12 cellular contexts compared by ENCODE assay signal in genomic region chrX:68997911-68998310, GRCh38.
DNase-seq lines count a peak whose midpoint lies in the region; ATAC-seq, FAIRE-seq and TF ChIP-seq lines count a peak whose summit lies in the region.
"Had no signal": no experiment of that assay in that cellular context is flagged by ENCODE, and none has a peak within 500 bp of the region (broad histone marks: within the 10 kb centered on the region; RNA-seq: fewer than 3 reads in every experiment).

No MANE protein-coding gene starts in this region.

- in situ Hi-C loops in HepG2 (cut with HindIII; ENCODE audit: extremely low pct_ligation_motif_present, low pct_unique_long_range_greater_than_20kb): no loop called here

- H3K36me3 ChIP-seq in liver (ENCODE audit: control insufficient read depth in 4 of 4, insufficient read depth in 3 of 4, low read depth in 1 of 4, low read length in 3 of 4) (no peaks in the 10 kb centered on the region), HepG2 (replicated peaks in 1 of 2; ENCODE audit: control insufficient read depth in 1 of 2, insufficient read depth in 2 of 2, low read length in 2 of 2) (no peaks in the 10 kb centered on the region)

- no peak overlapping the region for H3K27ac ChIP-seq in liver (ENCODE audit: low read depth in 1 of 2, low read length in 2 of 2)
- H3K27ac ChIP-seq in HepG2 (ENCODE audit: extremely low read length, insufficient read depth, low read length): no peak overlapping the region
- H3K27ac ChIP-seq: A549 had no signal

- TF ChIP-seq EP300 in HepG2 (IDR thresholded peaks at IDR 0.05; ENCODE audit: low read depth in 2 of 2, low read length in 2 of 2): no peak
- TF ChIP-seq EP300 in HepG2 (CRISPR knock-in tag; IDR thresholded peaks at IDR 0.05; ENCODE audit: borderline replicate concordance): no peak

- no peak for ATAC-seq in HepG2
- no peak for ATAC-seq in activated CD8-positive, alpha-beta T cell treated with anti-CD3 and anti-CD28 coated beads, Interleukin-2, amount 10 ng/mL, durations not matched to agents 7 days and 5 days
- ATAC-seq in activated CD8-positive, alpha-beta T cell treated with anti-CD3 and anti-CD28 coated beads for 36 hours: no peak
- ATAC-seq: A549; naive thymus-derived CD4-positive, alpha-beta T cell had no signal

- H3K4me3 ChIP-seq in liver (ENCODE audit: low read depth in 1 of 3, low read length in 3 of 3) (no peak overlapping the region), HepG2 (replicated peaks in 1 of 3; ENCODE audit: insufficient read depth in 1 of 3, low read depth in 2 of 3, low read length in 3 of 3) (no peak overlapping the region), fibroblast of the aortic adventitia (ENCODE audit: low read depth, low read length) (no peak overlapping the region)
- H3K4me3 ChIP-seq: A549 had no signal

- H3K79me2 ChIP-seq in HepG2 (ENCODE audit: insufficient read depth, low read length): no peaks in the 10 kb centered on the region

- no peak for TF ChIP-seq POLR2A in HepG2 (IDR thresholded peaks at IDR 0.05; ENCODE audit: insufficient read depth in 1 of 2, low read depth in 2 of 2, low read length in 2 of 2)

- FAIRE-seq in HepG2 (lab: Jason Lieb, UNC): no peak
- FAIRE-seq: A549 had no signal

- H4K20me1 ChIP-seq in HepG2 (ENCODE audit: insufficient read depth, low read length): no peaks in the 10 kb centered on the region

- CTCF ChIA-PET in HepG2 (lab: Yijun Ruan, JAX; ENCODE audit: low intra/inter-chr PET ratio, low total read pairs): no interaction called here
- CTCF ChIA-PET in activated CD4-positive, alpha-beta memory T cell treated with anti-CD3 and anti-CD28 coated beads, Interleukin-2, amount 10 ng/mL, durations not matched to agents 7 days and 5 days (lab: Charles Lee): no interaction called here
- CTCF ChIA-PET in activated CD8-positive, alpha-beta T cell treated with anti-CD3 and anti-CD28 coated beads, Interleukin-2, amount 10 ng/mL, durations not matched to agents 7 days and 5 days (lab: Charles Lee): no interaction called here
- CTCF ChIA-PET in activated CD8-positive, alpha-beta T cell treated with anti-CD3 and anti-CD28 coated beads for 36 hours (lab: Charles Lee): no interaction called here

- H3K9me3 Mint-ChIP-seq in activated CD4-positive, alpha-beta memory T cell treated with anti-CD3 and anti-CD28 coated beads, Interleukin-2, amount 10 ng/mL, durations not matched to agents 7 days and 5 days: no peaks in the 10 kb centered on the region
- no peaks in the 10 kb centered on the region for H3K9me3 Mint-ChIP-seq in activated CD8-positive, alpha-beta T cell treated with anti-CD3 and anti-CD28 coated beads, Interleukin-2, amount 10 ng/mL, durations not matched to agents 7 days and 5 days (ENCODE audit: insufficient read depth)
- H3K9me3 Mint-ChIP-seq in activated CD8-positive, alpha-beta T cell treated with anti-CD3 and anti-CD28 coated beads for 36 hours: no peaks in the 10 kb centered on the region
- H3K9me3 Mint-ChIP-seq: naive thymus-derived CD4-positive, alpha-beta T cell had no signal

- H3K4me2 ChIP-seq in HepG2 (ENCODE audit: low read depth, low read length): no peak overlapping the region
- H3K4me2 ChIP-seq: A549 had no signal

- no peaks in the 10 kb centered on the region for H3K36me3 Mint-ChIP-seq in activated CD4-positive, alpha-beta memory T cell treated with anti-CD3 and anti-CD28 coated beads, Interleukin-2, amount 10 ng/mL, durations not matched to agents 7 days and 5 days (ENCODE audit: low read depth)
- H3K36me3 Mint-ChIP-seq in activated CD8-positive, alpha-beta T cell treated with anti-CD3 and anti-CD28 coated beads, Interleukin-2, amount 10 ng/mL, durations not matched to agents 7 days and 5 days (ENCODE audit: low read depth): no peaks in the 10 kb centered on the region
- no peaks in the 10 kb centered on the region for H3K36me3 Mint-ChIP-seq in activated CD8-positive, alpha-beta T cell treated with anti-CD3 and anti-CD28 coated beads for 36 hours (ENCODE audit: low read depth)
- H3K36me3 Mint-ChIP-seq: naive thymus-derived CD4-positive, alpha-beta T cell had no signal

- H3K4me1 ChIP-seq in liver (ENCODE audit: control insufficient read depth in 4 of 4, insufficient read depth in 4 of 4, low read length in 3 of 4) (peaks cover 0 to 6% (median 0%) of the 10 kb centered on the region in 4 donors), HepG2 (ENCODE audit: insufficient read depth, low read length) (peaks cover 13% of the 10 kb centered on the region; the same call in 1 of the 2 replicates)
- H3K4me1 ChIP-seq: A549 had no signal

- 65% methylated on average over 2 of the region's 2 CpGs for WGBS in liver
- 0% methylated on average over 2 of the region's 2 CpGs for WGBS in HepG2 (ENCODE audit: low lambda C conversion rate)

- no peak overlapping the region for H3K9ac ChIP-seq in liver (ENCODE audit: low read depth in 1 of 2, low read length in 2 of 2)
- no peak overlapping the region for H3K9ac ChIP-seq in HepG2 (ENCODE audit: insufficient read depth, low read depth, low read length)

- POLR2A ChIA-PET in HepG2 (lab: Yijun Ruan, JAX): no interaction called here
- POLR2A ChIA-PET in activated CD4-positive, alpha-beta memory T cell treated with anti-CD3 and anti-CD28 coated beads, Interleukin-2, amount 10 ng/mL, durations not matched to agents 7 days and 5 days (lab: Charles Lee): no interaction called here
- POLR2A ChIA-PET in activated CD8-positive, alpha-beta T cell treated with anti-CD3 and anti-CD28 coated beads, Interleukin-2, amount 10 ng/mL, durations not matched to agents 7 days and 5 days (lab: Charles Lee): no interaction called here
- POLR2A ChIA-PET in activated CD8-positive, alpha-beta T cell treated with anti-CD3 and anti-CD28 coated beads for 36 hours (lab: Charles Lee): no interaction called here

- no peak for TF ChIP-seq RAD21 in liver (IDR thresholded peaks at IDR 0.05)
- no peak for TF ChIP-seq RAD21 in HepG2 (CRISPR knock-in tag; IDR thresholded peaks at IDR 0.05)

- intact Hi-C loops in HepG2 (cut with micrococcal nuclease; ENCODE audit: unreplicated experiment): no loop called here
- intact Hi-C loops in activated CD8-positive, alpha-beta T cell treated with anti-CD3 and anti-CD28 coated beads for 36 hours (cut with micrococcal nuclease): no loop called here

- H3K27ac Mint-ChIP-seq in activated CD4-positive, alpha-beta memory T cell treated with anti-CD3 and anti-CD28 coated beads, Interleukin-2, amount 10 ng/mL, durations not matched to agents 7 days and 5 days: no peak overlapping the region
- no peak overlapping the region for H3K27ac Mint-ChIP-seq in activated CD8-positive, alpha-beta T cell treated with anti-CD3 and anti-CD28 coated beads, Interleukin-2, amount 10 ng/mL, durations not matched to agents 7 days and 5 days
- no peak overlapping the region for H3K27ac Mint-ChIP-seq in activated CD8-positive, alpha-beta T cell treated with anti-CD3 and anti-CD28 coated beads for 36 hours
- H3K27ac Mint-ChIP-seq: naive thymus-derived CD4-positive, alpha-beta T cell had no signal

- H3K27me3 ChIP-seq in liver (ENCODE audit: control insufficient read depth in 4 of 4, insufficient read depth in 4 of 4, low read length in 3 of 4) (no peaks in the 10 kb centered on the region), HepG2 (ENCODE audit: control insufficient read depth in 1 of 2, insufficient read depth in 2 of 2, low read length in 2 of 2) (no peaks in the 10 kb centered on the region)

- no peak for TF ChIP-seq CTCF in liver (IDR thresholded peaks at IDR 0.05; ENCODE audit: low read depth, low read length, missing input control)
- no peak for TF ChIP-seq CTCF in HepG2 (CRISPR knock-in tag; IDR thresholded peaks at IDR 0.05)
- TF ChIP-seq CTCF in fibroblast of the aortic adventitia (IDR thresholded peaks at IDR 0.05; ENCODE audit: insufficient read depth, low read length): no peak
- TF ChIP-seq CTCF in activated CD8-positive, alpha-beta T cell treated with anti-CD3 and anti-CD28 coated beads for 36 hours (IDR thresholded peaks at IDR 0.05): no peak

- H3K4me1 Mint-ChIP-seq in activated CD4-positive, alpha-beta memory T cell treated with anti-CD3 and anti-CD28 coated beads, Interleukin-2, amount 10 ng/mL, durations not matched to agents 7 days and 5 days: no peaks in the 10 kb centered on the region
- H3K4me1 Mint-ChIP-seq in activated CD8-positive, alpha-beta T cell treated with anti-CD3 and anti-CD28 coated beads, Interleukin-2, amount 10 ng/mL, durations not matched to agents 7 days and 5 days (ENCODE audit: low read depth): no peaks in the 10 kb centered on the region
- no peaks in the 10 kb centered on the region for H3K4me1 Mint-ChIP-seq in activated CD8-positive, alpha-beta T cell treated with anti-CD3 and anti-CD28 coated beads for 36 hours (ENCODE audit: low read depth)

- DNase-seq in HepG2 (ENCODE audit: low spot score) (no peak), fibroblast of the aortic adventitia (ENCODE audit: low read depth) (peak; percentile 87), mucosa of gallbladder (ENCODE audit: low spot score) (peak; percentile 53), NCI-H146 treated with DMSO at 0.1 percent for 48 hours (lab: John Stamatoyannopoulos, UW; ENCODE audit: unreplicated experiment) (no peak)
- DNase-seq in activated CD4-positive, alpha-beta memory T cell treated with anti-CD3 and anti-CD28 coated beads, Interleukin-2, amount 10 ng/mL, durations not matched to agents 7 days and 5 days: no peak
- no peak for DNase-seq in activated CD8-positive, alpha-beta T cell treated with anti-CD3 and anti-CD28 coated beads, Interleukin-2, amount 10 ng/mL, durations not matched to agents 7 days and 5 days
- DNase-seq in activated CD8-positive, alpha-beta T cell treated with anti-CD3 and anti-CD28 coated beads for 36 hours: no peak
- DNase-seq: MV-4-11; naive thymus-derived CD4-positive, alpha-beta T cell; SHP77 treated with DMSO at 0.1 percent for 48 hours had no signal

- H3K27me3 Mint-ChIP-seq in activated CD4-positive, alpha-beta memory T cell treated with anti-CD3 and anti-CD28 coated beads, Interleukin-2, amount 10 ng/mL, durations not matched to agents 7 days and 5 days: peaks cover 2% of the 10 kb centered on the region
- H3K27me3 Mint-ChIP-seq in activated CD8-positive, alpha-beta T cell treated with anti-CD3 and anti-CD28 coated beads, Interleukin-2, amount 10 ng/mL, durations not matched to agents 7 days and 5 days (ENCODE audit: low read depth): peaks cover 15% of the 10 kb centered on the region
- H3K27me3 Mint-ChIP-seq in activated CD8-positive, alpha-beta T cell treated with anti-CD3 and anti-CD28 coated beads for 36 hours: no peaks in the 10 kb centered on the region

- H3K4me3 Mint-ChIP-seq in activated CD4-positive, alpha-beta memory T cell treated with anti-CD3 and anti-CD28 coated beads, Interleukin-2, amount 10 ng/mL, durations not matched to agents 7 days and 5 days: no peak overlapping the region
- no peak overlapping the region for H3K4me3 Mint-ChIP-seq in activated CD8-positive, alpha-beta T cell treated with anti-CD3 and anti-CD28 coated beads, Interleukin-2, amount 10 ng/mL, durations not matched to agents 7 days and 5 days
- H3K4me3 Mint-ChIP-seq in activated CD8-positive, alpha-beta T cell treated with anti-CD3 and anti-CD28 coated beads for 36 hours: no peak overlapping the region
- H3K4me3 Mint-ChIP-seq: naive thymus-derived CD4-positive, alpha-beta T cell had no signal

- no peak overlapping the region for H2AFZ ChIP-seq in HepG2 (ENCODE audit: low read length)

- H3K9me3 ChIP-seq in liver (ENCODE audit: control insufficient read depth in 4 of 4, low read length in 3 of 4) (no peaks in the 10 kb centered on the region), HepG2 (ENCODE audit: low read length) (no peaks in the 10 kb centered on the region)
- H3K9me3 ChIP-seq: A549 had no signal

- no TSS peak for BruUV-seq in HepG2 (replicated peaks; lab: Mats Ljungman, UMichigan)

Comparison
In these comparisons a context has a peak if more than half of its experiments do, and no peak if none do; other contexts are left out.
1. DNase-seq: peak in fibroblast of the aortic adventitia (single experiment) and mucosa of gallbladder (single experiment); none in HepG2 (single experiment), activated CD4-positive, alpha-beta memory T cell treated with anti-CD3 and anti-CD28 coated beads, Interleukin-2, amount 10 ng/mL, durations not matched to agents 7 days and 5 days (single experiment), activated CD8-positive, alpha-beta T cell treated with anti-CD3 and anti-CD28 coated beads, Interleukin-2, amount 10 ng/mL, durations not matched to agents 7 days and 5 days (single experiment), activated CD8-positive, alpha-beta T cell treated with anti-CD3 and anti-CD28 coated beads for 36 hours (single experiment) and NCI-H146 treated with DMSO at 0.1 percent for 48 hours (single experiment).